Comparison of ENCODE assay signal across 8 cellular contexts in the genomic region with DNA sequence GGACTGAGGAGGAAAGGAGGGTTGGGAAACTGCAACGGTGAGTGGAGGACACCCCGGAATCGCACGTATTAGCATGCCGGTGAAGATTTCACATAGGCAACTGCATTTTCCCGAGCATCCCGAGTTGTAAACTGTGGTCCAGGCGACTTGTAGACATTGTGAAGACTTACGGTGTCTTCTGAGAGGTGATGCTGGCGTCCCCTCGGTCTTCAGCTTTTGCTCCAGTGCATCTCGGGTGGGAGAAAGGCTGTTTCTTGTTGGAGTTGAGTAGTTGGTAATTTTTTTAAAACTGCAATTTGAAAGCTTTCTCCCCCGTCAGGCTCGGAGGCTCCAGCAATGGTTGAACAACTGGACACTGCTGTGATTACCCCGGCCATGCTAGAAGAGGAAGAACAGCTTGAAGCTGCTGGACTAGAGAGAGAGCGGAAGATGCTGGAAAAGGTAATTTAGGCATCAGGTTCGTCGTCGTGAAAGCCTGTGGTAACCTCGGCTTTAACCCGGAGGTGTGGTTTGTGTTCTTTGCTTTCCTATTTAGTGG. TPM values are rescaled to one million over a fixed set of nuclear protein-coding genes. Genes with fewer than 3 reads are reported as not detected.
DNase-seq lines count a peak whose midpoint lies in the region; ATAC-seq, FAIRE-seq and TF ChIP-seq lines count a peak whose summit lies in the region.

No MANE protein-coding gene starts in this region.

- H3K27me3 Mint-ChIP-seq in activated naive CD4-positive, alpha-beta T cell treated with anti-CD3 and anti-CD28 coated beads for 36 hours (ENCODE audit: low read depth), result peaks cover 2% of the 10 kb centered on the region

- H3K9me3 Mint-ChIP-seq in activated naive CD4-positive, alpha-beta T cell treated with anti-CD3 and anti-CD28 coated beads for 36 hours, result no peaks in the 10 kb centered on the region

- H3K36me3 ChIP-seq in bronchial epithelial cell (ENCODE audit: control insufficient read depth, insufficient read depth, low read length) (no peaks in the 10 kb centered on the region), testis (ENCODE audit: low read depth, missing control alignments) (no peaks in the 10 kb centered on the region)

- H3K4me1 ChIP-seq in testis, result peaks cover 5% of the 10 kb centered on the region

- ATAC-seq in HG02885 (IDR thresholded peaks at IDR 0.05; ENCODE audit: poor library complexity, unreplicated experiment), result peak; percentile 19

- H3K4me3 ChIP-seq in bronchial epithelial cell (ENCODE audit: low read depth, low read length) (peak overlapping the region; percentile 64), testis (peak overlapping the region; percentile 74 to 82)

- 1% methylated on average over 21 of the region's 21 CpGs for WGBS in testis, 2 donors

- peaks cover 13% of the 10 kb centered on the region for H3K4me1 Mint-ChIP-seq in activated naive CD4-positive, alpha-beta T cell treated with anti-CD3 and anti-CD28 coated beads for 36 hours (ENCODE audit: low read depth)

- no peaks in the 10 kb centered on the region for H3K27me3 ChIP-seq in bronchial epithelial cell (ENCODE audit: control insufficient read depth, insufficient read depth, low read length)
- H3K27me3 ChIP-seq in testis, result no peaks in the 10 kb centered on the region

- intact Hi-C loops in activated naive CD4-positive, alpha-beta T cell treated with anti-CD3 and anti-CD28 coated beads for 36 hours (cut with micrococcal nuclease), result loop anchor here (5.0 to 10.0 kb wide), 2 partner anchors 691 to 1051 kb away; a partner anchor contains a TSS
- intact Hi-C loops in testis (cut with DNase I; ENCODE audit: low total_unique reads), result no loop called here

- no peaks in the 10 kb centered on the region for H3K9me3 ChIP-seq in testis

- H3K36me3 Mint-ChIP-seq in activated naive CD4-positive, alpha-beta T cell treated with anti-CD3 and anti-CD28 coated beads for 36 hours (ENCODE audit: low read depth), result peaks cover 24% of the 10 kb centered on the region

- H3K27ac ChIP-seq in testis, result peak overlapping the region; percentile 64 to 78

- no peak for TF ChIP-seq POLR2A in testis (IDR thresholded peaks at IDR 0.05)

- peak; percentile 11 for DNase-seq in activated naive CD4-positive, alpha-beta T cell treated with anti-CD3 and anti-CD28 coated beads for 36 hours
- DNase-seq in activated naive CD4-positive, alpha-beta T cell (lab: John Stamatoyannopoulos, UW), result no peak
- DNase-seq in NOMO-1 treated with dmso at 0.1 percent for 144 hours (lab: John Stamatoyannopoulos, UW; ENCODE audit: unreplicated experiment) (peak; percentile 6), bronchial epithelial cell (ENCODE audit: low read depth) (peak; percentile 30), kidney tubule cell (ENCODE audit: low spot score) (peak; percentile 33), testis (peak; percentile 33), globus pallidus (ENCODE audit: low spot score) (no peak)

- peak overlapping the region; percentile 89 for H3K27ac Mint-ChIP-seq in activated naive CD4-positive, alpha-beta T cell treated with anti-CD3 and anti-CD28 coated beads for 36 hours

- H3K4me3 Mint-ChIP-seq in activated naive CD4-positive, alpha-beta T cell treated with anti-CD3 and anti-CD28 coated beads for 36 hours, result peak overlapping the region; percentile 98

- CTCF ChIA-PET in activated naive CD4-positive, alpha-beta T cell treated with anti-CD3 and anti-CD28 coated beads for 36 hours (lab: Charles Lee), result no interaction called here

- no peak for FAIRE-seq in bronchial epithelial cell (lab: Jason Lieb, UNC)

- TF ChIP-seq CTCF in bronchial epithelial cell (IDR thresholded peaks at IDR 0.05; ENCODE audit: insufficient read depth, low read length, severe bottlenecking) (no peak), testis (IDR thresholded peaks at IDR 0.05) (no peak)

RNA-seq across cellular contexts. Expression of a gene that starts 0.5 kb away (rescaled TPM):
- total RNA-seq in activated naive CD4-positive, alpha-beta T cell treated with anti-CD3 and anti-CD28 coated beads for 36 hours, result 100 to 1,000 TPM; 109 TPM
- total RNA-seq in bronchial epithelial cell (2.8 and 5.3 TPM in 2 replicates), testis (10 to 100 TPM; 47.4 to 72.8 TPM)
- polyA plus RNA-seq in testis (ENCODE audit: insufficient read depth, low read depth, low replicate concordance), result 13.0 TPM

Comparison
In these comparisons a context has a peak if more than half of its experiments do, and no peak if none do; other contexts are left out.
1. DNase-seq: peak in activated naive CD4-positive, alpha-beta T cell treated with anti-CD3 and anti-CD28 coated beads for 36 hours (single experiment), NOMO-1 treated with dmso at 0.1 percent for 144 hours (single experiment), bronchial epithelial cell (single experiment), kidney tubule cell (single experiment) and testis (single experiment); none in activated naive CD4-positive, alpha-beta T cell (0 of 4) and globus pallidus (single experiment).